ENCODE assay signal across 13 cellular contexts in the genomic region with DNA sequence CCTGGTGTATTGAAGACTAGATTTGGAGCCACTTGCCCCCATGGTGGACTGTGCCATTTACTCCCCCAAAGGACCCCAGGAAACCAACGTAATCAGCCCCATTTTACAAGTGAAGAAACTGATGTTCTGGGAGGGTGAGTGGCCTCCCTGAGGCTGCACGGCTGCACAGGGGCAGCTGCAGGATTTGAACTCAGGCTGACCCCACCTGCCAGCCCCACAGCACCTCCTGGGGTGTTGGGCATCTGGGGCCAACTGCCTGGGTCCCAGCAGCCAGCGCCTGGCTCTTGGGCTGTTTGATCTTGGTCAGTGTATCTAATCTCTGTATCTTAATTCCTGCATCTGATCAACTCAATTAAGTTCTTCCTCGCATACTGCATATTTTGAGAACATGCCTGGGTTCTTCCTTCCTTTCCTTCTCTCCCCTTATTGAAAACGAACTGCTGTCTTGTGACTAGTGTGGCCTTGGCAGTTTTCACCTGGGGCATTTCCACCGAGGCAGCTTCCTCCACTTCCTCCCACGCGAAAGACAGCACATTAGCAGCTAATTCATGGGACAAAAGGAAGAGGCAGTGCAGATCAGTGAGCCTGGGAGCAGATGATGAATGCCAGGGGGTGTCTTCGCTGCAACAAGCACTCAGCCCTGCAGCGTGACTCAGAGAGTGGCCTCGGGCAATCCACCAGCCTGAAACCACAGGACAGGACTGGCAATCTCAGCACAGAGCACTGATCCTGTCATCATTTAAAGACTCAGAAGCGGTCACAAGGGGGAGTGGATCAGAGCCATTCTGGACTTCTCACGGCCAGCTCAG.
DNase-seq lines count a peak whose midpoint lies in the region; ATAC-seq and TF ChIP-seq lines count a peak whose summit lies in the region.
"Had no signal": no experiment of that assay in that cellular context is flagged by ENCODE, and none has a peak within 500 bp of the region (broad histone marks: within the 10 kb centered on the region; RNA-seq: fewer than 3 reads in every experiment).

No MANE protein-coding gene starts in this region.

- no peak for TF ChIP-seq CTCF in GM10266 (IDR thresholded peaks at IDR 0.05; ENCODE audit: control insufficient read depth, insufficient read depth, low read depth, missing control alignments)

- no peak for ATAC-seq in GM21528 (IDR thresholded peaks at IDR 0.05; ENCODE audit: low FRiP score, unreplicated experiment)
- ATAC-seq: left ventricle myocardium superior had no signal

- DNase-seq in GOT3 (lab: John Stamatoyannopoulos, UW) = peak; percentile 48
- DNase-seq in RPMI7951 (ENCODE audit: low read depth) = peak; percentile 96
- DNase-seq in epithelial cell of prostate (ENCODE audit: low read depth, low spot score) = peak; percentile 83
- peak; percentile 85 for DNase-seq in renal cortical epithelial cell (ENCODE audit: low read depth)
- no peak for DNase-seq in C1 segment of cervical spinal cord (lab: John Stamatoyannopoulos, UW)
- DNase-seq in GM10266 (ENCODE audit: extremely low spot score) = no peak
- DNase-seq in central memory CD4-positive, alpha-beta T cell = no peak
- DNase-seq: activated B cell treated with CpG ODN at 0.5 μM for 24 hours, GF-D8, left ventricle myocardium superior had no signal

- no peak overlapping the region for H3K27ac ChIP-seq in epithelial cell of prostate
- H3K27ac ChIP-seq: KMS-11, right atrium auricular region had no signal

Comparison
In these comparisons a context has a peak if more than half of its experiments do, and no peak if none do; other contexts are left out.
1. DNase-seq: peak in GOT3 (single experiment), RPMI7951 (single experiment), epithelial cell of prostate (single experiment) and renal cortical epithelial cell (single experiment); none in C1 segment of cervical spinal cord (0 of 14), GM10266 (single experiment) and central memory CD4-positive, alpha-beta T cell (single experiment).